Comparison of ENCODE assay signal across 1 cellular context in the genomic region with DNA sequence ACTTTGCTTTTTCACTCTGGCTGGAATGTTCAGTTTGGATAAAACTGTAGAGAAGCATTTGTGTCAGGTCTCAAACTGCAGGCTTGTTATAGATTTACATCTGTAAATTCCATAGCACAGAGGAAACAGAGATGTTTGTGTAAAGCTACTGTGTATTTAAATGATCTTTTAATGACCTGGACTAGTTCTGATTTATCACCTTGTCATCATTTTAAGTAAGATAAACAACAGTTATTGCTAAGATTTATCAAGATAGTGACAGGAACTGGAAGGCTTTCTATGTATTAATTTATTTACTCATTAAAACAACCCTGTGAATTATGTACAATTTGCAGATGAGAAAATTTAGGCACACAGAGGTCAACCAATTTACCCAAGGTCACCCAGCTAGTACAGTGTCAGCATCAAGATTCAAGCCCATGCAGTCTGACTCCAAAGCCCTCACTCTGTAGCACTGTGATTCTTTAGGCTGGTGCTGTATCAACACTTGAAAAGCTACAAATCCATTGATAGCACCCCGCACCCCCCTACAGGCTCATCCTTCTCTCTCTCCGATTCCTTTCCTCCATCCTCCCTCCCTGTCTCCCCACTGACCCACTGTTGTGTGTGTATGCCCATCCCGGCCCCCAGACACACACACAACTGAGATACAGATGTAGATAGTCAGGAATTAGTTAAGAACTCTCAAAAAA.
TF ChIP-seq lines count a peak whose summit lies in the region.

No MANE protein-coding gene starts in this region.

TF ChIP-seq in H1, 55 proteins besides CTCF, POLR2A, EP300 and RAD21:
- TF ChIP-seq KDM1A (IDR thresholded peaks at IDR 0.05; ENCODE audit: borderline replicate concordance, low read length) (no peak), BCL11A (IDR thresholded peaks at IDR 0.05; ENCODE audit: low read depth in 2 of 2, low read length in 2 of 2) (no peak)
